7 cellular contexts compared by ENCODE assay signal in the genomic region with DNA sequence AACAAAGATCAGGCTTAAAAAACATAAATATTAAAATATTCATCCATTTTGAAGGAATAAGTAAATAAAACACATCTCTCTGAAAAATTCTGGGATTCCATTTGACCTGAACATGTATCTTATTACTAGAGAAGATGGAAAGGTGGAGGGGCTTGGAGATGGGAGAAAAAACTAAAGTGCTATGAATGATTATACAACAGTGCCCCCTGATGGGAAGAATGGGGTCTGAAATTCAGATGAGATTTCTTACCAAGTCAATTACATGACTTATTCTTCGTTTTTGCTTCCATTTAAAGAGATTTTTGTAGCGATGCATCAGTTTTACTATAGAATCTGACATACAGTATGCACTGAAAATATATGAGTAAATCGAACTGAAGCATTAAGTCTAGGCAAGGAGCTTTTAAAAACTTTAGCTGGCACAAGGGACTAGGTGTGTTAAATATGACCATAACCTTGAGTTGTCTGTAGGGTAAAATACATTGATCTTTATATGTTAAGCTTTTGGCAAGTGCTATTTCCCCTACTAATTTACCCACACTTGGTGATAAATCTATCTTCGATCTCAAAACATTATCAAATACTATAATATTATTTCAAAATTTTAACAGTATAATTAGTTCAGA.
A peak's percentile ranks its signal among the peaks of the same experiment; 100 is the strongest.
DNase-seq lines count a peak whose midpoint lies in the region; ATAC-seq and TF ChIP-seq lines count a peak whose summit lies in the region.

No MANE protein-coding gene starts in this region.

- peak; percentile 60 for ATAC-seq in GM18909 (IDR thresholded peaks at IDR 0.05; ENCODE audit: poor library complexity, unreplicated experiment)
- no peak for ATAC-seq in HG02571 (IDR thresholded peaks at IDR 0.05; ENCODE audit: unreplicated experiment)
- no peak for ATAC-seq in natural killer cell

- no peak overlapping the region for H3K27ac Mint-ChIP-seq in natural killer cell

- H3K36me3 ChIP-seq in WERI-Rb-1 (no peaks in the 10 kb centered on the region), spleen (no peaks in the 10 kb centered on the region)

- no peaks in the 10 kb centered on the region for H3K4me1 ChIP-seq in spleen

- no peaks in the 10 kb centered on the region for H3K9me3 ChIP-seq in WERI-Rb-1 (ENCODE audit: severe bottlenecking)
- no peaks in the 10 kb centered on the region for H3K9me3 ChIP-seq in spleen

- peaks cover 10 to 14% of the 10 kb centered on the region in 2 donors for H3K9me3 Mint-ChIP-seq in natural killer cell

- H3K27me3 ChIP-seq in WERI-Rb-1 (ENCODE audit: insufficient read depth, low read depth, severe bottlenecking) = no peaks in the 10 kb centered on the region
- H3K27me3 ChIP-seq in spleen (replicated peaks in 1 of 7) = no peaks in the 10 kb centered on the region

- peak; percentile 23; the same call in 1 of the 2 replicates for TF ChIP-seq CTCF in WERI-Rb-1 (IDR thresholded peaks at IDR 0.05; ENCODE audit: low read depth, low read length)
- TF ChIP-seq CTCF in spleen (IDR thresholded peaks at IDR 0.05 in 8 of 11, conservative IDR thresholded peaks at IDR 0.05 in 3 of 11) = no peak
- no peak for TF ChIP-seq CTCF in natural killer cell (IDR thresholded peaks at IDR 0.05)

- H3K4me1 Mint-ChIP-seq in natural killer cell = no peaks in the 10 kb centered on the region

- no peak overlapping the region for H3K4me3 ChIP-seq in WERI-Rb-1 (ENCODE audit: low read depth, low read length)
- no peak overlapping the region for H3K4me3 ChIP-seq in spleen

- no peak overlapping the region for H3K4me3 Mint-ChIP-seq in natural killer cell

- WGBS in spleen, 5 donors = 30 to 40% (median 36%) methylated on average over 4 of the region's 4 CpGs

- DNase-seq in NCI-H1105 (lab: John Stamatoyannopoulos, UW) (peak; percentile 14), WERI-Rb-1 (peak; percentile 13), kidney glomerular epithelial cell (lab: John Stamatoyannopoulos, UW) (peak; percentile 53), spleen (no peak), natural killer cell (no peak)

- no peaks in the 10 kb centered on the region for H3K27me3 Mint-ChIP-seq in natural killer cell (ENCODE audit: low read depth in 2 of 2)

- no peak overlapping the region for H3K27ac ChIP-seq in WERI-Rb-1
- H3K27ac ChIP-seq in spleen = no peak overlapping the region

- TF ChIP-seq POLR2A in spleen (IDR thresholded peaks at IDR 0.05) = no peak

- no peaks in the 10 kb centered on the region for H3K36me3 Mint-ChIP-seq in natural killer cell

- intact Hi-C loops in spleen (cut with DNase I; ENCODE audit: low total_unique reads) = no loop called here
- intact Hi-C loops in natural killer cell (cut with micrococcal nuclease) = no loop called here

Comparison
In these comparisons a context has a peak if more than half of its experiments do, and no peak if none do; other contexts are left out.
1. DNase-seq: peak in NCI-H1105 (single experiment), WERI-Rb-1 (single experiment) and kidney glomerular epithelial cell (single experiment); none in spleen (single experiment) and natural killer cell (single experiment).